1 cellular context compared by ENCODE assay signal in genomic region chr15:33706173-33706572, GRCh38.
TF ChIP-seq lines count a peak whose summit lies in the region.

No MANE protein-coding gene starts in this region.

TF ChIP-seq in HEK293, 187 proteins besides CTCF, POLR2A, EP300 and RAD21 (continued from another document):
- TF ChIP-seq ZBTB10 (tag by site-specific recombination; IDR thresholded peaks at IDR 0.05): no peak
- TF ChIP-seq ZNF596 (tag by site-specific recombination; IDR thresholded peaks at IDR 0.05): no peak
- TF ChIP-seq ZNF223 (tag by site-specific recombination; IDR thresholded peaks at IDR 0.05): no peak
- no peak for TF ChIP-seq ZNF350 (tag by site-specific recombination; IDR thresholded peaks at IDR 0.05)
- no peak for TF ChIP-seq MYNN (tag by site-specific recombination; IDR thresholded peaks at IDR 0.05; ENCODE audit: borderline replicate concordance)
- no peak for TF ChIP-seq KLF17 (tag by site-specific recombination; IDR thresholded peaks at IDR 0.05)
